ENCODE assay signal across 1 cellular context in the genomic region with DNA sequence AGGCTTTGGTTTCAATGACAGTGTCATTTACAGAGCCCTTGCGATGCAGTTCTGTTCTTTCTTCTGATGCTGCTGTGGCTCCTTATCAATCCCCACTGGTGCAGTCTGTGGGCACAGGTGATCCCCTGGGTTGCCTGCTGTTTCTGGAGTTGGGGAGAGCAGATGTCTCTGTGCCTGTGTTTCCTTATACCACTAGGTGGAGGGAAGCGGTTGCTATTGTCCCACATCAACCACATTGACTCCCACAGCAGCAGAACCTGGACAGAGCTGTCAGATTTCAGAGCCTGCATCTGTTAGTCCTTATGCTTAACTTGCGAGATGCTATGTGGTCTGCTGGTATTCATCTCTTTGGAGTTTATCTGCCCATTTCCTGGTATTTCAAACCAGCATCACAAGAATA.
TF ChIP-seq lines count a peak whose summit lies in the region.

No MANE protein-coding gene starts in this region.

TF ChIP-seq in GM23338, 12 proteins besides CTCF, POLR2A, EP300 and RAD21 (continued from another document):
- TF ChIP-seq, protein P1, sequence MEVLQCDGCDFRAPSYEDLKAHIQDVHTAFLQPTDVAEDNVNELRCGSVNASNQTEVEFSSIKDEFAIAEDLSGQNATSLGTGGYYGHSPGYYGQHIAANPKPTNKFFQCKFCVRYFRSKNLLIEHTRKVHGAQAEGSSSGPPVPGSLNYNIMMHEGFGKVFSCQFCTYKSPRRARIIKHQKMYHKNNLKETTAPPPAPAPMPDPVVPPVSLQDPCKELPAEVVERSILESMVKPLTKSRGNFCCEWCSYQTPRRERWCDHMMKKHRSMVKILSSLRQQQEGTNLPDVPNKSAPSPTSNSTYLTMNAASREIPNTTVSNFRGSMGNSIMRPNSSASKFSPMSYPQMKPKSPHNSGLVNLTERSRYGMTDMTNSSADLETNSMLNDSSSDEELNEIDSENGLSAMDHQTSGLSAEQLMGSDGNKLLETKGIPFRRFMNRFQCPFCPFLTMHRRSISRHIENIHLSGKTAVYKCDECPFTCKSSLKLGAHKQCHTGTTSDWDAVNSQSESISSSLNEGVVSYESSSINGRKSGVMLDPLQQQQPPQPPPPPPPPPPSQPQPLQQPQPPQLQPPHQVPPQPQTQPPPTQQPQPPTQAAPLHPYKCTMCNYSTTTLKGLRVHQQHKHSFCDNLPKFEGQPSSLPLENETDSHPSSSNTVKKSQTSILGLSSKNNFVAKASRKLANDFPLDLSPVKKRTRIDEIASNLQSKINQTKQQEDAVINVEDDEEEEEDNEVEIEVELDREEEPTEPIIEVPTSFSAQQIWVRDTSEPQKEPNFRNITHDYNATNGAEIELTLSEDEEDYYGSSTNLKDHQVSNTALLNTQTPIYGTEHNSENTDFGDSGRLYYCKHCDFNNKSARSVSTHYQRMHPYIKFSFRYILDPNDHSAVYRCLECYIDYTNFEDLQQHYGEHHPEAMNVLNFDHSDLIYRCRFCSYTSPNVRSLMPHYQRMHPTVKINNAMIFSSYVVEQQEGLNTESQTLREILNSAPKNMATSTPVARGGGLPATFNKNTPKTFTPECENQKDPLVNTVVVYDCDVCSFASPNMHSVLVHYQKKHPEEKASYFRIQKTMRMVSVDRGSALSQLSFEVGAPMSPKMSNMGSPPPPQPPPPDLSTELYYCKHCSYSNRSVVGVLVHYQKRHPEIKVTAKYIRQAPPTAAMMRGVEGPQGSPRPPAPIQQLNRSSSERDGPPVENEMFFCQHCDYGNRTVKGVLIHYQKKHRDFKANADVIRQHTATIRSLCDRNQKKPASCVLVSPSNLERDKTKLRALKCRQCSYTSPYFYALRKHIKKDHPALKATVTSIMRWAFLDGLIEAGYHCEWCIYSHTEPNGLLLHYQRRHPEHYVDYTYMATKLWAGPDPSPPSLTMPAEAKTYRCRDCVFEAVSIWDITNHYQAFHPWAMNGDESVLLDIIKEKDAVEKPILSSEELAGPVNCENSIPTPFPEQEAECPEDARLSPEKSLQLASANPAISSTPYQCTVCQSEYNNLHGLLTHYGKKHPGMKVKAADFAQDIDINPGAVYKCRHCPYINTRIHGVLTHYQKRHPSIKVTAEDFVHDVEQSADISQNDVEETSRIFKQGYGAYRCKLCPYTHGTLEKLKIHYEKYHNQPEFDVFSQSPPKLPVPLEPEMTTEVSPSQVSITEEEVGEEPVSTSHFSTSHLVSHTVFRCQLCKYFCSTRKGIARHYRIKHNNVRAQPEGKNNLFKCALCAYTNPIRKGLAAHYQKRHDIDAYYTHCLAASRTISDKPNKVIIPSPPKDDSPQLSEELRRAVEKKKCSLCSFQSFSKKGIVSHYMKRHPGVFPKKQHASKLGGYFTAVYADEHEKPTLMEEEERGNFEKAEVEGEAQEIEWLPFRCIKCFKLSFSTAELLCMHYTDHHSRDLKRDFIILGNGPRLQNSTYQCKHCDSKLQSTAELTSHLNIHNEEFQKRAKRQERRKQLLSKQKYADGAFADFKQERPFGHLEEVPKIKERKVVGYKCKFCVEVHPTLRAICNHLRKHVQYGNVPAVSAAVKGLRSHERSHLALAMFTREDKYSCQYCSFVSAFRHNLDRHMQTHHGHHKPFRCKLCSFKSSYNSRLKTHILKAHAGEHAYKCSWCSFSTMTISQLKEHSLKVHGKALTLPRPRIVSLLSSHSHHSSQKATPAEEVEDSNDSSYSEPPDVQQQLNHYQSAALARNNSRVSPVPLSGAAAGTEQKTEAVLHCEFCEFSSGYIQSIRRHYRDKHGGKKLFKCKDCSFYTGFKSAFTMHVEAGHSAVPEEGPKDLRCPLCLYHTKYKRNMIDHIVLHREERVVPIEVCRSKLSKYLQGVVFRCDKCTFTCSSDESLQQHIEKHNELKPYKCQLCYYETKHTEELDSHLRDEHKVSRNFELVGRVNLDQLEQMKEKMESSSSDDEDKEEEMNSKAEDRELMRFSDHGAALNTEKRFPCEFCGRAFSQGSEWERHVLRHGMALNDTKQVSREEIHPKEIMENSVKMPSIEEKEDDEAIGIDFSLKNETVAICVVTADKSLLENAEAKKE (CRISPR knock-in tag; IDR thresholded peaks at IDR 0.05) = no peak
TF ChIP-seq in GM23338: peak in this region for 0.
